19 cellular contexts compared by ENCODE assay signal in the genomic region with DNA sequence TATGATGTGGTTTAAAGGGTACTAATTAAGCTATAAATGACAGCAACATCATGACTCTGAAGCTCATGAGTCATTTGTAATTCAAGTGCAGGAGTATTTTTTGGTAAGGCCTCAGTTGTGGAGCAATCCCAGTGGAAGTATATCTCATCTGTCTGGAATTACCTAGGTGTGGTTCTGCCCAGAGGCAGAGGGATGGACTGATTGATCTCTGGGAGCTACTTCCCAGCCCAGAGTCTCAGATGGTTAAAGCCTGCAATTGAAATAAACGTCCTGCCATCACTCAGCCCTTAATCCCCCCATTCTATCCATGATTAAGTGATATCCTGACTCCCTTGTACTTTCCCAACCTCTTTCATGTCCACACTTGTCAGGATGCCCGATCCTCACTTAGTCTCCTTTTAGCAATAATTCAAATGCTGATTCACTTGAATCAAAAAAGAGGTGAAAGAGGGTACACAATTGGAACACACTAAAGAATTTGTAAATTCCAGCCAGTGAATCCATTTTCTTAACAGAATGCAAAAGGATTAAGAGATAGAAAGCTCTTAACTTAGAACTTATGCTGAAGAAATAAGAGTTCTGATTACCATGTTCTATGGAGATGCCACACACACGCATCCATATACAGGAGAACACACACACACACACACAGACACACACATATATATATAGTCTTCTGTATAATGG.
A peak's percentile ranks its signal among the peaks of the same experiment; 100 is the strongest.
DNase-seq lines count a peak whose midpoint lies in the region; ATAC-seq, FAIRE-seq and TF ChIP-seq lines count a peak whose summit lies in the region.
"Had no signal": no experiment of that assay in that cellular context is flagged by ENCODE, and none has a peak within 500 bp of the region (broad histone marks: within the 10 kb centered on the region; RNA-seq: fewer than 3 reads in every experiment).

No MANE protein-coding gene starts in this region.

- no peak overlapping the region for H3K56ac ChIP-seq in IMR-90 (ENCODE audit: extremely low read depth, insufficient read depth, low read length)

- peak overlapping the region; percentile 28 for H2BK5ac ChIP-seq in IMR-90 (ENCODE audit: low read depth, low read length, poor library complexity, severe bottlenecking)

- H3K4me3 Mint-ChIP-seq in astrocyte (ENCODE audit: unreplicated experiment): no peak overlapping the region
- H3K4me3 Mint-ChIP-seq: activated naive CD4-positive, alpha-beta T cell treated with anti-CD3 and anti-CD28 coated beads, Interleukin-2, amount 50 U/mL, for 24 hours; immature natural killer cell had no signal

- BruUV-seq in IMR-90 (replicated peaks; lab: Mats Ljungman, UMichigan): no TSS peak

- peak overlapping the region; percentile 80 for H2BK20ac ChIP-seq in IMR-90 (ENCODE audit: low read depth, low read length)

- H2AFZ ChIP-seq in IMR-90 (replicated peaks; ENCODE audit: low read length, poor library complexity): peak overlapping the region; percentile 7
- no peak overlapping the region for H2AFZ ChIP-seq in astrocyte (ENCODE audit: low read depth, low read length)
- no peak overlapping the region for H2AFZ ChIP-seq in Karpas-422 (ENCODE audit: low read length)

- peak overlapping the region; percentile 68; the same call in 1 of the 2 replicates for H2BK120ac ChIP-seq in IMR-90 (ENCODE audit: low read depth, low read length)

- H4K20me1 ChIP-seq in IMR-90 (ENCODE audit: insufficient read depth, low read length) (no peaks in the 10 kb centered on the region), astrocyte (ENCODE audit: insufficient read depth, low read length) (no peaks in the 10 kb centered on the region), Karpas-422 (ENCODE audit: insufficient read depth, low read depth, low read length) (no peaks in the 10 kb centered on the region)

- no peaks in the 10 kb centered on the region for H3K9me3 Mint-ChIP-seq in astrocyte (ENCODE audit: unreplicated experiment)
- H3K9me3 Mint-ChIP-seq: activated naive CD4-positive, alpha-beta T cell treated with anti-CD3 and anti-CD28 coated beads, Interleukin-2, amount 50 U/mL, for 24 hours had no signal

- no peak overlapping the region for H3K23ac ChIP-seq in IMR-90 (ENCODE audit: low read depth, low read length)

- no peaks in the 10 kb centered on the region for H3K36me3 Mint-ChIP-seq in astrocyte (ENCODE audit: low read depth, unreplicated experiment)
- H3K36me3 Mint-ChIP-seq: activated naive CD4-positive, alpha-beta T cell treated with anti-CD3 and anti-CD28 coated beads, Interleukin-2, amount 50 U/mL, for 24 hours; immature natural killer cell had no signal

- no peak overlapping the region for H4K91ac ChIP-seq in IMR-90 (ENCODE audit: insufficient read depth, low read depth, low read length)

- dilution Hi-C loops in IMR-90 (cut with HindIII; ENCODE audit: low sequenced_read_pairs, unreplicated experiment): no loop called here

- peak overlapping the region; percentile 74; the same call in 1 of the 2 replicates for H4K5ac ChIP-seq in IMR-90 (ENCODE audit: low read depth, low read length)

- 50% methylated on average over 1 of the region's 3 CpGs; no CpG with 5 or more reads in 1 of the 2 experiments for WGBS in IMR-90 (ENCODE audit: extremely low coverage in 2 of 2, insufficient read length in 1 of 2), 2 experiments

- TF ChIP-seq POLR2A in IMR-90 (IDR thresholded peaks at IDR 0.05; ENCODE audit: low read depth, low read length): no peak

- H3K27me3 ChIP-seq in IMR-90 (ENCODE audit: control insufficient read depth, insufficient read depth, low read length) (no peaks in the 10 kb centered on the region), astrocyte (ENCODE audit: insufficient read depth, low read length) (no peaks in the 10 kb centered on the region), Karpas-422 (ENCODE audit: low read length) (no peaks in the 10 kb centered on the region)
- H3K27me3 ChIP-seq: tibial nerve had no signal

- peak overlapping the region; percentile 65; the same call in 1 of the 2 replicates for H2AK5ac ChIP-seq in IMR-90 (ENCODE audit: low read depth, low read length)

- POLR2A ChIA-PET in IMR-90 (lab: Charles Lee; ENCODE audit: unreplicated experiment): interaction anchor here (0.7 kb wide), 1 partner anchor 13 kb away, joined by 5 read pairs; no protein-coding TSS in a partner anchor

- H3K79me2 ChIP-seq in astrocyte (ENCODE audit: insufficient read depth, low read length): no peaks in the 10 kb centered on the region
- H3K79me2 ChIP-seq in Karpas-422 (ENCODE audit: low read length): no peaks in the 10 kb centered on the region

- H3K4me1 Mint-ChIP-seq in astrocyte (ENCODE audit: low read depth, unreplicated experiment): peaks cover 5% of the 10 kb centered on the region
- H3K4me1 Mint-ChIP-seq: activated naive CD4-positive, alpha-beta T cell treated with anti-CD3 and anti-CD28 coated beads, Interleukin-2, amount 50 U/mL, for 24 hours; immature natural killer cell had no signal

- H3K79me1 ChIP-seq in IMR-90 (ENCODE audit: low read depth in 1 of 2, low read length in 2 of 2): no peaks in the 10 kb centered on the region

- H3K4me1 ChIP-seq in IMR-90 (ENCODE audit: control insufficient read depth, insufficient read depth, low read length) (peaks cover 5% of the 10 kb centered on the region; the same call in 1 of the 2 replicates), astrocyte (ENCODE audit: insufficient read depth, low read length) (peaks cover 6% of the 10 kb centered on the region), Karpas-422 (ENCODE audit: low read length) (no peaks in the 10 kb centered on the region)

- H4K8ac ChIP-seq in IMR-90 (ENCODE audit: low read depth in 2 of 2, low read length in 2 of 2): peak overlapping the region in 1 of 2 experiments; percentile 59; a peak in 2 of 4 replicates

- H3K36me3 ChIP-seq in IMR-90 (ENCODE audit: control insufficient read depth, insufficient read depth, low read length): no peaks in the 10 kb centered on the region
- H3K36me3 ChIP-seq in astrocyte (ENCODE audit: insufficient read depth, low read length): no peaks in the 10 kb centered on the region
- H3K36me3 ChIP-seq in Karpas-422 (ENCODE audit: insufficient read depth, low read length): no peaks in the 10 kb centered on the region
- H3K36me3 ChIP-seq: tibial nerve had no signal

- no peak for FAIRE-seq in astrocyte (lab: Jason Lieb, UNC)
- FAIRE-seq: frontal cortex had no signal

- no peak overlapping the region; the same call in 1 of the 2 replicates for H3K14ac ChIP-seq in IMR-90 (replicated peaks; ENCODE audit: low read depth, low read length)

- no peaks in the 10 kb centered on the region for H3K27me3 Mint-ChIP-seq in astrocyte (ENCODE audit: low read depth, unreplicated experiment)
- H3K27me3 Mint-ChIP-seq: progenitor cell of endocrine pancreas had no signal

- H3K18ac ChIP-seq in IMR-90 (ENCODE audit: low read depth, low read length): peak overlapping the region; percentile 84; the same call in 1 of the 2 replicates

- H2BK15ac ChIP-seq in IMR-90 (ENCODE audit: low read depth, low read length): peak overlapping the region; percentile 62; the same call in 1 of the 3 replicates

- no peak overlapping the region for H2AK9ac ChIP-seq in IMR-90 (replicated peaks; ENCODE audit: low read depth, low read length, poor library complexity)

- H3K9ac ChIP-seq in IMR-90 (ENCODE audit: low read depth, low read length): no peak overlapping the region
- H3K9ac ChIP-seq in astrocyte (ENCODE audit: low read length): no peak overlapping the region
- no peak overlapping the region for H3K9ac ChIP-seq in Karpas-422 (ENCODE audit: low read length)

- peak overlapping the region; percentile 88 for H3K27ac Mint-ChIP-seq in astrocyte (ENCODE audit: unreplicated experiment)
- H3K27ac Mint-ChIP-seq: immature natural killer cell, progenitor cell of endocrine pancreas had no signal

- H3K9me1 ChIP-seq in IMR-90 (ENCODE audit: insufficient read depth, low read length): peaks cover 4% of the 10 kb centered on the region; the same call in 1 of the 2 replicates

- H3K4me3 ChIP-seq in AG09309 (ENCODE audit: control insufficient read depth, low read depth, low read length): no peak overlapping the region
- no peak overlapping the region for H3K4me3 ChIP-seq in IMR-90 (ENCODE audit: insufficient read depth, low read depth, low read length)
- no peak overlapping the region for H3K4me3 ChIP-seq in astrocyte (ENCODE audit: insufficient read depth, low read depth, low read length)
- H3K4me3 ChIP-seq in Karpas-422 (ENCODE audit: low read length): no peak overlapping the region
- H3K4me3 ChIP-seq: coronary artery, SK-N-MC, tibial nerve had no signal

- in situ Hi-C loops in IMR-90 (cut with MboI; ENCODE audit: low sequenced_read_pairs): no loop called here

- no peak for TF ChIP-seq RAD21 in IMR-90 (IDR thresholded peaks at IDR 0.05; ENCODE audit: low read length)

- TF ChIP-seq CTCF in AG09309 (IDR thresholded peaks at IDR 0.05; ENCODE audit: control insufficient read depth, insufficient read depth, low read depth, low read length, missing control alignments) (no peak), IMR-90 (conservative IDR thresholded peaks at IDR 0.05; ENCODE audit: low read depth, low read length) (no peak), astrocyte (IDR thresholded peaks at IDR 0.05; ENCODE audit: insufficient read depth, low read depth, low read length) (no peak)

- H3K4ac ChIP-seq in IMR-90 (ENCODE audit: low read depth, low read length): peak overlapping the region; percentile 44; the same call in 1 of the 2 replicates

- H3K9me3 ChIP-seq in IMR-90 (ENCODE audit: control insufficient read depth, insufficient read depth, low read length) (no peaks in the 10 kb centered on the region), astrocyte (ENCODE audit: insufficient read depth, low read depth, low read length) (no peaks in the 10 kb centered on the region), Karpas-422 (ENCODE audit: low read length) (no peaks in the 10 kb centered on the region)
- H3K9me3 ChIP-seq: tibial nerve had no signal

- H3K27ac ChIP-seq in IMR-90 (ENCODE audit: insufficient read depth, low read length): no peak overlapping the region
- H3K27ac ChIP-seq in astrocyte (ENCODE audit: low read depth, low read length): peak overlapping the region; percentile 18
- no peak overlapping the region for H3K27ac ChIP-seq in Karpas-422 (ENCODE audit: low read length)
- H3K27ac ChIP-seq: coronary artery, SK-N-MC, tibial nerve had no signal

- intact Hi-C loops in IMR-90 (cut with micrococcal nuclease): no loop called here

- H3K4me2 ChIP-seq in IMR-90 (ENCODE audit: low read depth, low read length) (no peak overlapping the region), astrocyte (ENCODE audit: low read length) (no peak overlapping the region), Karpas-422 (ENCODE audit: low read depth, low read length, poor library complexity, severe bottlenecking) (no peak overlapping the region)

- ATAC-seq in IMR-90 (ENCODE audit: low read depth): peak; percentile 61
- no peak for ATAC-seq in GM18868 (IDR thresholded peaks at IDR 0.05; ENCODE audit: unreplicated experiment)

- DNase-seq in AG09309 (ENCODE audit: low read depth): peak; percentile 61
- peak; percentile 69 for DNase-seq in IMR-90
- DNase-seq in astrocyte (ENCODE audit: low read depth): peak; percentile 89
- peak; percentile 33 for DNase-seq in kidney glomerular epithelial cell (lab: John Stamatoyannopoulos, UW)
- DNase-seq in central memory CD4-positive, alpha-beta T cell: no peak
- DNase-seq in NCI-H146 (lab: John Stamatoyannopoulos, UW): no peak
- DNase-seq in Karpas-422: no peak
- DNase-seq: activated CD4-positive, CD25-positive, alpha-beta regulatory T cell; activated CD8-positive, alpha-beta memory T cell treated with anti-CD3 and anti-CD28 coated beads, Interleukin-2, amount 50 U/mL, for 48 hours; immature natural killer cell; NCI-H1436 treated with DMSO at 0.1 percent for 48 hours; stimulated activated CD4-positive, alpha-beta T cell treated with anti-CD3 and anti-CD28 coated beads, Interleukin-1b, Interleukin-23, amount 100 ng/mL, for 48 hours had no signal

- H3K9me2 ChIP-seq in Karpas-422 (replicated peaks; ENCODE audit: insufficient read depth, low read length): no peaks in the 10 kb centered on the region

- CTCF ChIA-PET in IMR-90 (lab: Yijun Ruan, JAX): interaction anchor here (0.6 kb wide), 1 partner anchor 8 kb away, joined by 3 read pairs; no protein-coding TSS in a partner anchor

Comparison
In these comparisons a context has a peak if more than half of its experiments do, and no peak if none do; other contexts are left out.
1. DNase-seq: peak in AG09309 (single experiment), IMR-90 (single experiment), astrocyte (single experiment) and kidney glomerular epithelial cell (single experiment); none in central memory CD4-positive, alpha-beta T cell (single experiment), NCI-H146 (single experiment) and Karpas-422 (single experiment).